Comparison of ENCODE assay signal across 18 cellular contexts in the genomic region with DNA sequence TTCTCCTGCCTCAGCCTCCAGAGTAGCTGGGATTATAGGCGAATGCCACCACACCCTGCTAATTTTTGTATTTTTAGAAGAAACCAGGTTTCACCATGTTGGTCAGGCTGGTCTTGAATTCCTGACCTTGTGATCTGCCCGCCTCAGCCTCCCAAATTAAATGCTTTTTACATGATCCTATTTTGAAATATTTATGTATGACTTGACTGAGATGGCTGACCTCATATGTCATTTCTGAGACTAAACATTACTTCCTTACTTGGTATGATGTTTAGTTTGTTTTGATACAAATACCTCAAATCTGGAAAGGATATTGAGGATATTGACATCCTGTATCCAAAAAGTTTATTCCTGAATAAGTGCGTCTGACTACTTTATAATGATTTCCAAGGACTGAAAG. TPM values are rescaled to one million over a fixed set of nuclear protein-coding genes. Genes with fewer than 3 reads are reported as not detected.
A peak's percentile ranks its signal among the peaks of the same experiment; 100 is the strongest.
DNase-seq lines count a peak whose midpoint lies in the region; ATAC-seq and TF ChIP-seq lines count a peak whose summit lies in the region.
"Had no signal": no experiment of that assay in that cellular context is flagged by ENCODE, and none has a peak within 500 bp of the region (broad histone marks: within the 10 kb centered on the region; RNA-seq: fewer than 3 reads in every experiment).

No MANE protein-coding gene starts in this region.

- H3K27me3 ChIP-seq in mammary epithelial cell (ENCODE audit: insufficient read depth, low read length): no peaks in the 10 kb centered on the region
- no peaks in the 10 kb centered on the region for H3K27me3 ChIP-seq in tibial nerve
- H3K27me3 ChIP-seq: cardiac muscle cell had no signal

- in situ Hi-C loops in mammary epithelial cell (cut with MboI; ENCODE audit: low sequenced_read_pairs in 2 of 2): no loop called here

- TF ChIP-seq EP300 in tibial nerve (IDR thresholded peaks at IDR 0.05): no peak

- H3K4me1 Mint-ChIP-seq in MCF 10A (ENCODE audit: insufficient read depth, unreplicated experiment): peaks cover 24% of the 10 kb centered on the region
- peaks cover 19% of the 10 kb centered on the region for H3K4me1 Mint-ChIP-seq in memory B cell

- H3K27ac ChIP-seq in mammary epithelial cell (ENCODE audit: insufficient read depth, low read depth, low read length) (no peak overlapping the region), cingulate gyrus (ENCODE audit: low read depth, low read length) (peak overlapping the region; percentile 63), tibial nerve (peak overlapping the region; percentile 83 to 98 (median 96))
- H3K27ac ChIP-seq: cardiac muscle cell had no signal

- WGBS in mammary epithelial cell (ENCODE audit: low coverage, missing lambda C conversion rate): 98% methylated on average over 3 of the region's 3 CpGs
- 80 to 87% methylated on average over 3 of the region's 3 CpGs for WGBS in tibial nerve, 2 donors

- no peak for TF ChIP-seq CTCF in MCF 10A (IDR thresholded peaks at IDR 0.05; ENCODE audit: unreplicated experiment)
- no peak for TF ChIP-seq CTCF in mammary epithelial cell (conservative IDR thresholded peaks at IDR 0.05 in 1 of 2, IDR thresholded peaks at IDR 0.05 in 1 of 2; ENCODE audit: extremely low read depth in 1 of 2, insufficient read depth in 1 of 2, low read depth in 1 of 2, low read length in 2 of 2)
- TF ChIP-seq CTCF in tibial nerve (IDR thresholded peaks at IDR 0.05): no peak

- H3K27ac Mint-ChIP-seq in MCF 10A (ENCODE audit: low read depth, unreplicated experiment): peak overlapping the region; percentile 61
- peak overlapping the region; percentile 95 for H3K27ac Mint-ChIP-seq in memory B cell
- H3K27ac Mint-ChIP-seq: activated B cell treated with CpG ODN at 0.5 μM for 24 hours had no signal

- CTCF ChIA-PET in MCF 10A (lab: Yijun Ruan, JAX): interaction anchor here (0.6 to 1.7 kb wide), 6 partner anchors 19 to 384 kb away, joined by 3 to 10 read pairs (median 4); no protein-coding TSS in a partner anchor
- CTCF ChIA-PET in mammary epithelial cell (lab: Charles Lee; ENCODE audit: low non-redundant PET): no interaction called here

- H3K9me3 ChIP-seq in mammary epithelial cell (replicated peaks; ENCODE audit: insufficient read depth, low read length): no peaks in the 10 kb centered on the region
- H3K9me3 ChIP-seq in tibial nerve: no peaks in the 10 kb centered on the region

- TF ChIP-seq POLR2A in tibial nerve (IDR thresholded peaks at IDR 0.05): no peak

- H3K4me2 ChIP-seq in mammary epithelial cell (ENCODE audit: insufficient read depth, low read depth, low read length): no peak overlapping the region

- H3K36me3 Mint-ChIP-seq in MCF 10A (ENCODE audit: insufficient read depth, unreplicated experiment) (peaks cover 44% of the 10 kb centered on the region), memory B cell (peaks cover 12% of the 10 kb centered on the region)

- peaks cover 4% of the 10 kb centered on the region for H3K36me3 ChIP-seq in mammary epithelial cell (ENCODE audit: insufficient read depth, low read length)
- H3K36me3 ChIP-seq in tibial nerve: peaks cover 0 to 42% (median 20%) of the 10 kb centered on the region in 3 donors

- no peak overlapping the region for H3K9ac ChIP-seq in mammary epithelial cell (ENCODE audit: insufficient read depth, low read length)

- intact Hi-C loops in MCF 10A (cut with micrococcal nuclease) (no loop called here), mammary epithelial cell (cut with micrococcal nuclease) (no loop called here)

- DNase-seq in MCF 10A (ENCODE audit: unreplicated experiment) (no peak), mammary epithelial cell (no peak), memory B cell (ENCODE audit: low spot score in 2 of 2) (no peak), tibial nerve (ENCODE audit: low spot score in 2 of 2) (no peak), NCI-H774 (lab: John Stamatoyannopoulos, UW) (no peak)
- DNase-seq in stimulated activated CD8-positive, alpha-beta memory T cell treated with anti-CD3 and anti-CD28 coated beads, Interleukin-4, amount 100 ng/mL, for 48 hours: no peak
- DNase-seq: activated B cell treated with CpG ODN at 0.5 μM for 24 hours; activated CD8-positive, alpha-beta memory T cell treated with anti-CD3 and anti-CD28 coated beads, Interleukin-2, amount 10 ng/mL, durations not matched to agents 7 days and 5 days; Karpas-422; mesendoderm; NCI-H1436; SW 1271 had no signal

- ATAC-seq in memory B cell (ENCODE audit: low read depth): no peak
- no peak for ATAC-seq in GM21381 (IDR thresholded peaks at IDR 0.05; ENCODE audit: unreplicated experiment)
- ATAC-seq: activated CD8-positive, alpha-beta memory T cell treated with anti-CD3 and anti-CD28 coated beads, Interleukin-2, amount 10 ng/mL, durations not matched to agents 7 days and 5 days; Panc1 had no signal

- BruUV-seq in MCF 10A (replicated peaks; lab: Mats Ljungman, UMichigan) (no TSS peak), mammary epithelial cell (replicated peaks; lab: Mats Ljungman, UMichigan) (no TSS peak)

- no peaks in the 10 kb centered on the region for H3K27me3 Mint-ChIP-seq in MCF 10A (ENCODE audit: insufficient read depth, unreplicated experiment)
- H3K27me3 Mint-ChIP-seq in memory B cell: no peaks in the 10 kb centered on the region
- H3K27me3 Mint-ChIP-seq: activated B cell treated with CpG ODN at 0.5 μM for 24 hours; activated CD8-positive, alpha-beta memory T cell treated with anti-CD3 and anti-CD28 coated beads, Interleukin-2, amount 10 ng/mL, durations not matched to agents 7 days and 5 days had no signal

- H3K4me3 ChIP-seq in mammary epithelial cell (replicated peaks in 1 of 3; ENCODE audit: insufficient read depth in 1 of 3, low read depth in 2 of 3, low read length in 3 of 3) (no peak overlapping the region), tibial nerve (peak overlapping the region in 1 of 4 donors; percentile 43)
- H3K4me3 ChIP-seq: cardiac muscle cell had no signal

- H2AFZ ChIP-seq in mammary epithelial cell (ENCODE audit: low read depth, low read length): no peak overlapping the region

- H4K20me1 ChIP-seq in mammary epithelial cell (ENCODE audit: insufficient read depth, low read length): no peaks in the 10 kb centered on the region

- H3K4me3 Mint-ChIP-seq in MCF 10A (ENCODE audit: unreplicated experiment): no peak overlapping the region
- no peak overlapping the region for H3K4me3 Mint-ChIP-seq in memory B cell
- H3K4me3 Mint-ChIP-seq: activated B cell treated with CpG ODN at 0.5 μM for 24 hours; activated CD8-positive, alpha-beta memory T cell treated with anti-CD3 and anti-CD28 coated beads, Interleukin-2, amount 10 ng/mL, durations not matched to agents 7 days and 5 days had no signal

- POLR2A ChIA-PET in MCF 10A (lab: Yijun Ruan, JAX): interaction anchor here (2.0 to 3.4 kb wide), 2 partner anchors 12 to 23 kb away, joined by 5 to 10 read pairs; no protein-coding TSS in a partner anchor

- H3K79me2 ChIP-seq in mammary epithelial cell (ENCODE audit: insufficient read depth, low read length): peaks cover 19% of the 10 kb centered on the region

- H3K4me1 ChIP-seq in mammary epithelial cell (ENCODE audit: insufficient read depth, low read length) (peaks cover 5% of the 10 kb centered on the region), tibial nerve (peaks cover 0 to 70% (median 53%) of the 10 kb centered on the region in 4 donors)

- H3K9me3 Mint-ChIP-seq in MCF 10A (ENCODE audit: unreplicated experiment): no peaks in the 10 kb centered on the region
- H3K9me3 Mint-ChIP-seq in memory B cell: no peaks in the 10 kb centered on the region
- H3K9me3 Mint-ChIP-seq: activated B cell treated with CpG ODN at 0.5 μM for 24 hours had no signal

- dilution Hi-C loops in mammary epithelial cell (cut with HindIII; ENCODE audit: low sequenced_read_pairs): no loop called here

RNA-seq across cellular contexts. Expression of a gene that starts 11.9 kb away (rescaled TPM):
- total RNA-seq in MCF 10A (2022) (96.1 and 113 TPM in 2 replicates), mammary epithelial cell (100 to 1,000 TPM in 1 of 2 donors, 10 to 100 TPM in 1; 51.7 to 104 TPM), tibial nerve (100 to 1,000 TPM; 167 to 302 (median 232) TPM)
- 36.1 TPM for polyA plus RNA-seq in mammary epithelial cell
- 60.8 TPM for polyA minus RNA-seq in mammary epithelial cell

RNA-seq across cellular contexts. Expression of a gene that starts 25.7 kb away (rescaled TPM):
- total RNA-seq in MCF 10A (2022) (not detected in 2 replicates), mammary epithelial cell (not detected), tibial nerve (1 to 10 TPM in 2 of 4 donors, under 1 TPM in 2; 0.21 to 4.8 (median 0.99) TPM)
- polyA plus RNA-seq in mammary epithelial cell: not detected
- polyA minus RNA-seq in mammary epithelial cell: not detected
- total RNA-seq: A172; activated B cell treated with CpG ODN at 0.5 μM for 24 hours; activated CD8-positive, alpha-beta memory T cell treated with anti-CD3 and anti-CD28 coated beads, Interleukin-2, amount 10 ng/mL, durations not matched to agents 7 days and 5 days; osteocyte had no signal
- polyA plus RNA-seq: cardiac muscle cell had no signal

RNA-seq across cellular contexts. Expression of a gene that starts 49.8 kb away (rescaled TPM):
- total RNA-seq in MCF 10A (2022) (149 and 150 TPM in 2 replicates), mammary epithelial cell (10 to 100 TPM; 58.5 to 79.1 TPM), tibial nerve (100 to 1,000 TPM in 1 of 4 donors, 10 to 100 TPM in 3; 71.4 to 103 (median 89.7) TPM)
- polyA plus RNA-seq in mammary epithelial cell: 613 TPM
- 217 TPM for polyA minus RNA-seq in mammary epithelial cell
